8 cellular contexts compared by ENCODE assay signal in the genomic region with DNA sequence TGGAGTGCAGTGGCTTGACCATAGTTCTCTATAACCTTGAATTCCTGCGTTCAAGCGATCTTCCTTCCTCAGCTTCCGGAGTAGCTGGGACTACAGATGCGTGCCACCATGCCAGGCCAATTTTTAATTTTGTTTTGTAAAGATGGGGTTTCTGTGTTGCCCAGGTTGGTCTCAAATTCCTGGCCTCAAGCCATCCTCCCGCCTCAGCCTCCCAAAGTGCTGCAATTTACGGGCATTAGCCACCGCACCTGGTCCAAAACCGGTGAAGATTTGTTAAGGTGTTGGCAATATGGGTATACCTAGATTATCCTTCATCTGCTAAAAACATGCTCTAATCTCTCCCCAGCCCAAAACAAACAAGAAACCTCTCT. TPM values are rescaled to one million over a fixed set of nuclear protein-coding genes. Genes with fewer than 3 reads are reported as not detected.
DNase-seq lines count a peak whose midpoint lies in the region; ATAC-seq and TF ChIP-seq lines count a peak whose summit lies in the region.

No MANE protein-coding gene starts in this region.

- peak overlapping the region in 1 of 5 donors; percentile 73 for H3K4me3 Mint-ChIP-seq in immature natural killer cell

- CTCF ChIA-PET in RWPE1 (lab: Yijun Ruan, JAX): interaction anchor here (1.4 kb wide), 1 partner anchor 43 kb away, joined by 4 read pairs; no protein-coding TSS in a partner anchor

- H3K27me3 ChIP-seq in DOHH2 (ENCODE audit: control insufficient read depth, low read length) (no peaks in the 10 kb centered on the region), foreskin keratinocyte (no peaks in the 10 kb centered on the region)

- H3K4me3 ChIP-seq in DOHH2 (ENCODE audit: low read length) (peak overlapping the region; percentile 83), skeletal muscle cell (ENCODE audit: low read depth, low read length) (peak overlapping the region; percentile 53)

- peaks cover 0 to 7% of the 10 kb centered on the region in 2 donors for H3K4me1 Mint-ChIP-seq in immature natural killer cell

- TF ChIP-seq CTCF in DOHH2 (IDR thresholded peaks at IDR 0.05; ENCODE audit: low read depth, low read length, poor library complexity, severe bottlenecking): no peak
- no peak for TF ChIP-seq CTCF in RWPE1 (conservative IDR thresholded peaks at IDR 0.05; ENCODE audit: low read depth)
- no peak for TF ChIP-seq CTCF in foreskin keratinocyte (conservative IDR thresholded peaks at IDR 0.05)

- no peaks in the 10 kb centered on the region for H3K9me3 ChIP-seq in DOHH2 (ENCODE audit: control insufficient read depth, insufficient read depth, low read length)

- H3K36me3 Mint-ChIP-seq in immature natural killer cell: no peaks in the 10 kb centered on the region

- H3K27ac ChIP-seq in DOHH2 (ENCODE audit: low read depth, low read length) (peak overlapping the region; percentile 88), RWPE1 (peak overlapping the region; percentile 93), foreskin keratinocyte (peak overlapping the region; percentile 82)

- H3F3A ChIP-seq in DOHH2 (ENCODE audit: control insufficient read depth, insufficient read depth): peaks cover 4% of the 10 kb centered on the region; the same call in 1 of the 2 replicates

- H3K79me2 ChIP-seq in DOHH2 (ENCODE audit: control insufficient read depth, low read length): peaks cover 54% of the 10 kb centered on the region

- ATAC-seq in foreskin keratinocyte (no peak), HG02885 (IDR thresholded peaks at IDR 0.05; ENCODE audit: poor library complexity, unreplicated experiment) (no peak)

- DNase-seq in RWPE1 (ENCODE audit: low spot score): no peak
- DNase-seq in foreskin keratinocyte: no peak
- no peak for DNase-seq in skeletal muscle cell (ENCODE audit: low read depth)
- no peak for DNase-seq in NCI-H345 (lab: John Stamatoyannopoulos, UW)
- DNase-seq in immature natural killer cell: no peak
- DNase-seq in NCI-H82 treated with DMSO at 0.1 percent for 48 hours (lab: John Stamatoyannopoulos, UW; ENCODE audit: unreplicated experiment): no peak

- no peaks in the 10 kb centered on the region for H4K20me1 ChIP-seq in DOHH2 (ENCODE audit: control insufficient read depth, insufficient read depth, low read depth, low read length)

- no peak overlapping the region for H3K27ac Mint-ChIP-seq in immature natural killer cell

- peaks cover 3 to 9% (median 6%) of the 10 kb centered on the region in 3 donors for H3K27me3 Mint-ChIP-seq in immature natural killer cell (ENCODE audit: low read depth in 3 of 3)

- H3K9me2 ChIP-seq in DOHH2 (replicated peaks; ENCODE audit: control insufficient read depth, low read length): no peaks in the 10 kb centered on the region

- peaks cover 33% of the 10 kb centered on the region for H3K4me1 ChIP-seq in DOHH2 (ENCODE audit: control insufficient read depth, low read length)
- no peaks in the 10 kb centered on the region for H3K4me1 ChIP-seq in foreskin keratinocyte

- no peaks in the 10 kb centered on the region for H3K9me3 Mint-ChIP-seq in immature natural killer cell

- peaks cover 35% of the 10 kb centered on the region for H3K36me3 ChIP-seq in DOHH2 (ENCODE audit: control insufficient read depth, low read length)

- POLR2A ChIA-PET in RWPE1 (lab: Yijun Ruan, JAX; ENCODE audit: low non-redundant PET): no interaction called here

- H3K4me2 ChIP-seq in DOHH2 (ENCODE audit: low read length): peak overlapping the region; percentile 77

RNA-seq across cellular contexts. Expression of a gene that starts 1.3 kb away (rescaled TPM):
- 16.6 and 17.8 TPM in 2 replicates for total RNA-seq in foreskin keratinocyte
- polyA plus RNA-seq in foreskin keratinocyte (3.4 and 3.9 TPM in 2 replicates), immature natural killer cell (10 to 100 TPM in 1 of 3 donors, 1 to 10 TPM in 2; 3.5 to 14.2 (median 4.4) TPM)
